Comparison of ENCODE assay signal across 1 cellular context in the genomic region with DNA sequence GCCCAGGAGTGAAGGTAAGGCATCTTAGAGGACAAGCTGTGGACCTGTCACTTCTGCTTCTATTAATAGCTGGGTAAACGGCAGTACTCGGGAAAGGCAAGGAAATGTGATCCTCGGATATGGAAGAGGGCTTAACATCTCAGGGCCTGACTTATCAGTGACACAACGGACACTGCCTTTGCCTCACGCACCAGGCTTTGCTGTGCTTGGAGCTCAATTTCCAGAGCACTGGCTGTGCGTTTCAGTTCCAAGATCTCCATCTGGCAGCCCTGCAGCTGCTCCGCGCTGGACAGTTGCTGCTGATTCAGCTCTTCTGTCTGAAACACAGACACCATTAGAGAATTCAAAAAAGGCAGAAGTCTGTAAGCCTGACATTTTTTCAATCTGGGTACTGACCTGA.
TF ChIP-seq lines count a peak whose summit lies in the region.

No MANE protein-coding gene starts in this region.

TF ChIP-seq in GM23338, 12 proteins besides CTCF, POLR2A, EP300 and RAD21 (continued from another document):
- TF ChIP-seq ETS1 (IDR thresholded peaks at IDR 0.05) = no peak
- TF ChIP-seq EZH2 (IDR thresholded peaks at IDR 0.05; ENCODE audit: low read depth, unreplicated experiment) = no peak
- no peak for TF ChIP-seq CREB1 (CRISPR knock-in tag; IDR thresholded peaks at IDR 0.05; ENCODE audit: low read depth)
- no peak for TF ChIP-seq ZNF331 (CRISPR knock-in tag; IDR thresholded peaks at IDR 0.05; ENCODE audit: low read depth)
